ENCODE assay signal across 8 cellular contexts in the genomic region with DNA sequence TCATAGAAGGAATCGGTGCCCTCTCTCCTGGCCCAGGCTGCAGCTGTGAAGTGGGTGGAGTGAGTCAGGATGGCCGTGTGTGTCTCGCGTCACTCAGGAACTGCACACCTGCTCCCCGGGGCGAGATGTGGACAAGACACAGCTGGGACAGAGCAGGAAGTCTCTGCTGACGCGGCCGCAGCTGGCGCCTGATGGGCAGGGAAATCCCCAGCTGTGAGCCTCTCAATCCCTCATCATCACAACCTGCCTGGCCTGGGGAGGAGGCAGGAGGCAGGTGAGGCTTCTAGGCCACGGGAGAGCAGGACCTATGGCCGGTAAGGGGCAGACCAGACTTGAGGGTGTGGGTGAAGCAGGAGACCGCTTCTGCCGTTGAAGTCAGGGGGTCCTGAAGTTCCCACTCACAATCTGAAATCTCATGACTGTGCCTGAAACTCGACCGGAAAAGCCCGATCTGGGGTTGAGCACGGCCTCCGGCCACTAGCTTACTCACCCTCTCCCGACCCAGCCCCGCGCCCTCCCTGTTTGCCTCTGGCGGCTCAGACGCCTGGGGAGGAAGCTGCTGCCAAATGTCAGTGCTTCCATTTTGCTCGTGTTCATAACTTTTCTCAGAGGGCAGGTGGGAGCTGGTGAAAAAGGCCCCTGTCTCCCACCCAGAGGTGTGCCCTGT. TPM values are rescaled to one million over a fixed set of nuclear protein-coding genes. Genes with fewer than 3 reads are reported as not detected.
DNase-seq lines count a peak whose midpoint lies in the region; ATAC-seq and TF ChIP-seq lines count a peak whose summit lies in the region.

No MANE protein-coding gene starts in this region.

- no peaks in the 10 kb centered on the region for H3K9me3 Mint-ChIP-seq in CD4-positive, alpha-beta T cell

- intact Hi-C loops in CD4-positive, alpha-beta T cell (cut with DNase I, micrococcal nuclease): no loop called here

- peak; percentile 83 for ATAC-seq in CD4-positive, alpha-beta T cell (ENCODE audit: poor library complexity)
- ATAC-seq in GM19328 (IDR thresholded peaks at IDR 0.05; ENCODE audit: unreplicated experiment): peak; percentile 75
- ATAC-seq in HG03354 (IDR thresholded peaks at IDR 0.05; ENCODE audit: poor library complexity, severe bottlenecking, unreplicated experiment): peak; percentile 82

- 19% methylated on average over 25 of the region's 25 CpGs for WGBS in esophagus, 2 donors

- H3K36me3 ChIP-seq in esophagus (ENCODE audit: control insufficient read depth in 2 of 2, insufficient read depth in 2 of 2, low read length in 1 of 2): no peaks in the 10 kb centered on the region

- H3K4me1 ChIP-seq in esophagus (ENCODE audit: control insufficient read depth in 2 of 2, insufficient read depth in 2 of 2, low read length in 1 of 2): peaks cover 0 to 27% of the 10 kb centered on the region in 2 donors

- no peak overlapping the region for H3K27ac ChIP-seq in CD4-positive, alpha-beta T cell (ENCODE audit: low read depth, low read length)
- peak overlapping the region; percentile 59 to 71 for H3K27ac ChIP-seq in esophagus (ENCODE audit: low read depth in 2 of 2, low read length in 1 of 2)

- CTCF ChIA-PET in CD4-positive, alpha-beta T cell (lab: Charles Lee): no interaction called here

- H3K27me3 ChIP-seq in CD4-positive, alpha-beta T cell (ENCODE audit: control insufficient read depth, insufficient read depth, low read length): no peaks in the 10 kb centered on the region
- no peaks in the 10 kb centered on the region for H3K27me3 ChIP-seq in esophagus (ENCODE audit: control insufficient read depth in 1 of 2, insufficient read depth in 2 of 2, low read length in 2 of 2)

- no peak overlapping the region for H3K4me3 Mint-ChIP-seq in CD4-positive, alpha-beta T cell

- POLR2A ChIA-PET in CD4-positive, alpha-beta T cell (lab: Charles Lee): no interaction called here

- H3K4me3 ChIP-seq in esophagus (ENCODE audit: low read depth in 1 of 2, low read length in 2 of 2): no peak overlapping the region

- H3K4me1 Mint-ChIP-seq in CD4-positive, alpha-beta T cell (ENCODE audit: low read depth): peaks cover 6% of the 10 kb centered on the region

- DNase-seq in CD4-positive, alpha-beta T cell: peak in 9 of 10 experiments; percentile 3 to 50 (median 23)
- DNase-seq in activated CD4-positive, CD25-positive, alpha-beta regulatory T cell treated with anti-CD3 and anti-CD28 coated beads, Interleukin-2, amount 50 U/mL, for 72 hours: peak; percentile 65
- DNase-seq in stimulated activated CD4-positive, alpha-beta T cell treated with anti-CD3 and anti-CD28 coated beads, Interleukin-2, amount 100 ng/mL, for 24 hours: peak; percentile 42 to 60
- DNase-seq in HuH-7.5 (ENCODE audit: low spot score) (no peak), COLO829 (ENCODE audit: low spot score) (no peak)

- TF ChIP-seq CTCF in CD4-positive, alpha-beta T cell (IDR thresholded peaks at IDR 0.05): no peak

- H3K27ac Mint-ChIP-seq in CD4-positive, alpha-beta T cell: peak overlapping the region; percentile 76

- no peaks in the 10 kb centered on the region for H3K36me3 Mint-ChIP-seq in CD4-positive, alpha-beta T cell (ENCODE audit: low read depth)

- H3K9me3 ChIP-seq in CD4-positive, alpha-beta T cell (ENCODE audit: control insufficient read depth, low read length): no peaks in the 10 kb centered on the region
- no peaks in the 10 kb centered on the region for H3K9me3 ChIP-seq in esophagus (ENCODE audit: control insufficient read depth in 2 of 2, insufficient read depth in 1 of 2, low read depth in 1 of 2, low read length in 1 of 2)

- no peaks in the 10 kb centered on the region for H3K27me3 Mint-ChIP-seq in CD4-positive, alpha-beta T cell

RNA-seq across cellular contexts. Expression of gene TRPV3, which starts 1.1 kb away (rescaled TPM):
- under 1 TPM; 0.25 to 0.56 TPM for total RNA-seq in CD4-positive, alpha-beta T cell
- polyA plus RNA-seq in esophagus: under 1 TPM; 0.16 to 0.83 TPM

RNA-seq across cellular contexts. Expression of gene TRPV1, which starts 50.5 kb away (rescaled TPM):
- total RNA-seq in CD4-positive, alpha-beta T cell: 1 to 10 TPM; 2.3 to 2.8 TPM
- polyA plus RNA-seq in esophagus: 1 to 10 TPM; 1.3 to 4.7 TPM

Comparison
In these comparisons a context has a peak if more than half of its experiments do, and no peak if none do; other contexts are left out.
1. DNase-seq: peak in CD4-positive, alpha-beta T cell (9 of 10), activated CD4-positive, CD25-positive, alpha-beta regulatory T cell treated with anti-CD3 and anti-CD28 coated beads, Interleukin-2, amount 50 U/mL, for 72 hours (single experiment) and stimulated activated CD4-positive, alpha-beta T cell treated with anti-CD3 and anti-CD28 coated beads, Interleukin-2, amount 100 ng/mL, for 24 hours (2 of 2); none in HuH-7.5 (single experiment) and COLO829 (single experiment).
2. Peak in every context shown above with its lines, with median percentiles within 50 percentile points of each other: ATAC-seq.